In genomic region chr12:61654698-61655097, GRCh38 we compare ENCODE assay signal across 16 cellular contexts.
DNase-seq lines count a peak whose midpoint lies in the region; ATAC-seq and TF ChIP-seq lines count a peak whose summit lies in the region.
"Had no signal": no experiment of that assay in that cellular context is flagged by ENCODE, and none has a peak within 500 bp of the region (broad histone marks: within the 10 kb centered on the region; RNA-seq: fewer than 3 reads in every experiment).

No MANE protein-coding gene starts in this region.

- peak; percentile 61 for TF ChIP-seq CTCF in C4-2B (conservative IDR thresholded peaks at IDR 0.05)

- H3K27me3 Mint-ChIP-seq in activated CD8-positive, alpha-beta T cell treated with anti-CD3 and anti-CD28 coated beads, Interleukin-2, amount 10 ng/mL, durations not matched to agents 7 days and 5 days (ENCODE audit: low read depth) = no peaks in the 10 kb centered on the region

- no peaks in the 10 kb centered on the region for H3K4me1 Mint-ChIP-seq in activated CD8-positive, alpha-beta T cell treated with anti-CD3 and anti-CD28 coated beads, Interleukin-2, amount 10 ng/mL, durations not matched to agents 7 days and 5 days (ENCODE audit: low read depth)
- H3K4me1 Mint-ChIP-seq: natural killer cell had no signal

- no peaks in the 10 kb centered on the region for H3K36me3 Mint-ChIP-seq in activated CD8-positive, alpha-beta T cell treated with anti-CD3 and anti-CD28 coated beads, Interleukin-2, amount 10 ng/mL, durations not matched to agents 7 days and 5 days (ENCODE audit: low read depth)
- H3K36me3 Mint-ChIP-seq: natural killer cell had no signal

- no peaks in the 10 kb centered on the region for H3K9me3 Mint-ChIP-seq in activated CD8-positive, alpha-beta T cell treated with anti-CD3 and anti-CD28 coated beads, Interleukin-2, amount 10 ng/mL, durations not matched to agents 7 days and 5 days (ENCODE audit: insufficient read depth)

- H3K27ac ChIP-seq in C4-2B (no peak overlapping the region), SJCRH30 (no peak overlapping the region)
- H3K27ac ChIP-seq: spleen, uterus had no signal

- DNase-seq in HPDE6-E6E7 (ENCODE audit: extremely low spot score) (peak; percentile 10), SJCRH30 (peak; percentile 2 to 21), inferior parietal cortex (ENCODE audit: extremely low spot score) (peak; percentile 27), NCI-H146 (lab: John Stamatoyannopoulos, UW) (no peak), cardiac septum (ENCODE audit: low spot score) (no peak)
- no peak for DNase-seq in activated CD8-positive, alpha-beta T cell treated with anti-CD3 and anti-CD28 coated beads, Interleukin-2, amount 10 ng/mL, durations not matched to agents 7 days and 5 days
- DNase-seq: activated T-cell treated with anti-CD3 and anti-CD28 coated beads, Interleukin-2, amount 50 U/mL, for 1 hour; aorta; C1 segment of cervical spinal cord; natural killer cell; NCI-H1105 treated with DMSO at 0.1 percent for 48 hours; NK-92 treated with Interleukin-12 subunit alpha and Interleukin-12 subunit beta, amount 100 ng/mL, for 24 hours; spleen; uterus had no signal

- H3K27ac Mint-ChIP-seq in activated CD8-positive, alpha-beta T cell treated with anti-CD3 and anti-CD28 coated beads, Interleukin-2, amount 10 ng/mL, durations not matched to agents 7 days and 5 days = no peak overlapping the region
- H3K27ac Mint-ChIP-seq: natural killer cell had no signal

- intact Hi-C loops in cardiac septum (cut with DNase I) = no loop called here

- H3K36me3 ChIP-seq in SJCRH30 = no peaks in the 10 kb centered on the region
- H3K36me3 ChIP-seq: spleen, uterus had no signal

- no peaks in the 10 kb centered on the region for H3K9me3 ChIP-seq in SJCRH30 (replicated peaks)
- H3K9me3 ChIP-seq: spleen, uterus had no signal

- H3K4me1 ChIP-seq in SJCRH30 = no peaks in the 10 kb centered on the region
- H3K4me1 ChIP-seq: spleen, uterus had no signal

- CTCF ChIA-PET in activated CD8-positive, alpha-beta T cell treated with anti-CD3 and anti-CD28 coated beads, Interleukin-2, amount 10 ng/mL, durations not matched to agents 7 days and 5 days (lab: Charles Lee) = no interaction called here

- POLR2A ChIA-PET in activated CD8-positive, alpha-beta T cell treated with anti-CD3 and anti-CD28 coated beads, Interleukin-2, amount 10 ng/mL, durations not matched to agents 7 days and 5 days (lab: Charles Lee) = no interaction called here

- H3K4me3 ChIP-seq in SJCRH30 = no peak overlapping the region
- H3K4me3 ChIP-seq: spleen, uterus had no signal

- ATAC-seq in HG02938 (IDR thresholded peaks at IDR 0.05; ENCODE audit: unreplicated experiment) = no peak
- ATAC-seq in activated CD8-positive, alpha-beta T cell treated with anti-CD3 and anti-CD28 coated beads, Interleukin-2, amount 10 ng/mL, durations not matched to agents 7 days and 5 days = no peak
- ATAC-seq: natural killer cell had no signal

- H3K27me3 ChIP-seq in SJCRH30 = no peaks in the 10 kb centered on the region
- H3K27me3 ChIP-seq: spleen, uterus had no signal

- no peak overlapping the region for H3K4me3 Mint-ChIP-seq in activated CD8-positive, alpha-beta T cell treated with anti-CD3 and anti-CD28 coated beads, Interleukin-2, amount 10 ng/mL, durations not matched to agents 7 days and 5 days
- H3K4me3 Mint-ChIP-seq: natural killer cell had no signal

Comparison
In these comparisons a context has a peak if more than half of its experiments do, and no peak if none do; other contexts are left out.
1. DNase-seq: peak in HPDE6-E6E7 (single experiment), SJCRH30 (2 of 2) and inferior parietal cortex (single experiment); none in NCI-H146 (single experiment), activated CD8-positive, alpha-beta T cell treated with anti-CD3 and anti-CD28 coated beads, Interleukin-2, amount 10 ng/mL, durations not matched to agents 7 days and 5 days (single experiment) and cardiac septum (single experiment).